In genomic region chr5:131068893-131069643, GRCh38 we compare ENCODE assay signal across 8 cellular contexts.
DNase-seq lines count a peak whose midpoint lies in the region; ATAC-seq and TF ChIP-seq lines count a peak whose summit lies in the region.

No MANE protein-coding gene starts in this region.

- H3K4me3 ChIP-seq in esophagus muscularis mucosa: no peak overlapping the region

- no peaks in the 10 kb centered on the region for H3K36me3 ChIP-seq in esophagus muscularis mucosa

- intact Hi-C loops in esophagus muscularis mucosa (cut with DNase I): no loop called here

- H3K27me3 ChIP-seq in esophagus muscularis mucosa: no peaks in the 10 kb centered on the region

- no peak overlapping the region for H3K27ac ChIP-seq in esophagus muscularis mucosa (replicated peaks in 1 of 4)

- peak; percentile 15 to 20 for DNase-seq in activated CD4-positive, alpha-beta T cell treated with anti-CD3 and anti-CD28 coated beads for 24 hours (ENCODE audit: low read depth in 2 of 2)
- DNase-seq in fibroblast of peridontal ligament (ENCODE audit: extremely low read depth): peak; percentile 17
- DNase-seq in stimulated activated CD8-positive, alpha-beta memory T cell treated with anti-CD3 and anti-CD28 coated beads, Interleukin-4, amount 100 ng/mL, for 48 hours: peak; percentile 48
- no peak for DNase-seq in omental fat pad (ENCODE audit: low spot score)
- DNase-seq in esophagus muscularis mucosa (ENCODE audit: extremely low spot score): no peak
- DNase-seq in NCI-H446 (lab: John Stamatoyannopoulos, UW): no peak

- peak; percentile 99 for ATAC-seq in GM19043 (IDR thresholded peaks at IDR 0.05; ENCODE audit: low read depth, unreplicated experiment)
- ATAC-seq in HG03025 (IDR thresholded peaks at IDR 0.05; ENCODE audit: low FRiP score, unreplicated experiment): peak; percentile 82
- ATAC-seq in omental fat pad (ENCODE audit: low FRiP score): no peak

- 48% methylated on average over 2 of the region's 2 CpGs for WGBS in esophagus muscularis mucosa

- no peaks in the 10 kb centered on the region for H3K4me1 ChIP-seq in esophagus muscularis mucosa

- peaks cover 0 to 16% (median 5%) of the 10 kb centered on the region in 4 donors for H3K9me3 ChIP-seq in esophagus muscularis mucosa

- TF ChIP-seq CTCF in omental fat pad (IDR thresholded peaks at IDR 0.05) (no peak), esophagus muscularis mucosa (IDR thresholded peaks at IDR 0.05) (no peak)

- TF ChIP-seq POLR2A in esophagus muscularis mucosa (IDR thresholded peaks at IDR 0.05; ENCODE audit: low read depth): no peak

- TF ChIP-seq EP300 in esophagus muscularis mucosa (IDR thresholded peaks at IDR 0.05): no peak

Comparison
In these comparisons a context has a peak if more than half of its experiments do, and no peak if none do; other contexts are left out.
1. DNase-seq: peak in activated CD4-positive, alpha-beta T cell treated with anti-CD3 and anti-CD28 coated beads for 24 hours (2 of 2), fibroblast of peridontal ligament (single experiment) and stimulated activated CD8-positive, alpha-beta memory T cell treated with anti-CD3 and anti-CD28 coated beads, Interleukin-4, amount 100 ng/mL, for 48 hours (single experiment); none in omental fat pad (single experiment), esophagus muscularis mucosa (single experiment) and NCI-H446 (0 of 2).